ENCODE assay signal across 26 cellular contexts in genomic region chr20:41989935-41990635, GRCh38.
A peak's percentile ranks its signal among the peaks of the same experiment; 100 is the strongest.
DNase-seq lines count a peak whose midpoint lies in the region; ATAC-seq and TF ChIP-seq lines count a peak whose summit lies in the region.
"Had no signal": no experiment of that assay in that cellular context is flagged by ENCODE, and none has a peak within 500 bp of the region (broad histone marks: within the 10 kb centered on the region; RNA-seq: fewer than 3 reads in every experiment).

No MANE protein-coding gene starts in this region.

- no peak overlapping the region for H2BK5ac ChIP-seq in mesendoderm (ENCODE audit: low read length)

- no peaks in the 10 kb centered on the region for H3K79me2 ChIP-seq in mesendoderm (ENCODE audit: control insufficient read depth, insufficient read depth, low read length)

- no peak overlapping the region for H2AK5ac ChIP-seq in mesendoderm (ENCODE audit: low read length)

- H3K27me3 ChIP-seq in mesendoderm (ENCODE audit: insufficient read depth, low read length, poor library complexity): no peaks in the 10 kb centered on the region
- H3K27me3 ChIP-seq: colonic mucosa had no signal

- no peak overlapping the region for H3K27ac ChIP-seq in mesendoderm (ENCODE audit: low read depth, low read length)
- H3K27ac ChIP-seq: A549, colonic mucosa had no signal

- H3K18ac ChIP-seq in mesendoderm (ENCODE audit: low read length): no peak overlapping the region

- H2BK120ac ChIP-seq in mesendoderm (ENCODE audit: low read depth, low read length): no peak overlapping the region

- H3K27ac Mint-ChIP-seq in type B pancreatic cell: no peak overlapping the region
- H3K27ac Mint-ChIP-seq: activated naive CD4-positive, alpha-beta T cell treated with anti-CD3 and anti-CD28 coated beads for 36 hours; activated T-cell treated with anti-CD3 and anti-CD28 coated beads, Interleukin-2, amount 50 U/mL, for 72 hours; immature natural killer cell had no signal

- peak overlapping the region; percentile 14 for H3K4me3 Mint-ChIP-seq in type B pancreatic cell
- no peak overlapping the region for H3K4me3 Mint-ChIP-seq in activated T-cell treated with anti-CD3 and anti-CD28 coated beads, Interleukin-2, amount 50 U/mL, for 4 hours
- H3K4me3 Mint-ChIP-seq: activated naive CD4-positive, alpha-beta T cell treated with anti-CD3 and anti-CD28 coated beads for 36 hours; activated T-cell treated with anti-CD3 and anti-CD28 coated beads, Interleukin-2, amount 50 U/mL, for 72 hours; immature natural killer cell; naive B cell had no signal

- no peak overlapping the region for H4K5ac ChIP-seq in mesendoderm (ENCODE audit: low read length)

- no peaks in the 10 kb centered on the region for H3K36me3 Mint-ChIP-seq in type B pancreatic cell
- H3K36me3 Mint-ChIP-seq in activated T-cell treated with anti-CD3 and anti-CD28 coated beads, Interleukin-2, amount 50 U/mL, for 4 hours (ENCODE audit: insufficient read depth): no peaks in the 10 kb centered on the region
- H3K36me3 Mint-ChIP-seq: immature natural killer cell, naive B cell had no signal

- H3K9me3 Mint-ChIP-seq in type B pancreatic cell: no peaks in the 10 kb centered on the region
- peaks cover 2% of the 10 kb centered on the region for H3K9me3 Mint-ChIP-seq in activated T-cell treated with anti-CD3 and anti-CD28 coated beads, Interleukin-2, amount 50 U/mL, for 4 hours
- H3K9me3 Mint-ChIP-seq: activated naive CD4-positive, alpha-beta T cell treated with anti-CD3 and anti-CD28 coated beads for 36 hours; activated T-cell treated with anti-CD3 and anti-CD28 coated beads, Interleukin-2, amount 50 U/mL, for 72 hours; immature natural killer cell had no signal

- in situ Hi-C loops in astrocyte of the spinal cord (cut with HindIII; ENCODE audit: low sequenced_read_pairs): no loop called here

- ATAC-seq in left ventricle myocardium superior (peak; percentile 68), HG02642 (IDR thresholded peaks at IDR 0.05; ENCODE audit: poor library complexity, unreplicated experiment) (no peak)
- ATAC-seq in activated T-cell treated with anti-CD3 and anti-CD28 coated beads, Interleukin-2, amount 50 U/mL, for 4 hours: no peak
- ATAC-seq: A549; activated T-cell treated with anti-CD3 and anti-CD28 coated beads, Interleukin-2, amount 50 U/mL, for 72 hours; HepG2; left colon had no signal

- no peak overlapping the region for H3K4ac ChIP-seq in mesendoderm (ENCODE audit: low read depth, low read length)

- peaks cover 6% of the 10 kb centered on the region for H3K4me1 Mint-ChIP-seq in type B pancreatic cell (ENCODE audit: unreplicated experiment)
- no peaks in the 10 kb centered on the region for H3K4me1 Mint-ChIP-seq in activated T-cell treated with anti-CD3 and anti-CD28 coated beads, Interleukin-2, amount 50 U/mL, for 4 hours (ENCODE audit: low read depth)
- H3K4me1 Mint-ChIP-seq: immature natural killer cell, naive B cell had no signal

- TF ChIP-seq CTCF in astrocyte of the spinal cord (IDR thresholded peaks at IDR 0.05; ENCODE audit: low read depth, low read length) (no peak), type B pancreatic cell (conservative IDR thresholded peaks at IDR 0.05) (no peak)

- no peaks in the 10 kb centered on the region for H3K4me1 ChIP-seq in mesendoderm (ENCODE audit: control insufficient read depth, low read depth, low read length)
- H3K4me1 ChIP-seq: A549, colonic mucosa had no signal

- no peaks in the 10 kb centered on the region for H3K79me1 ChIP-seq in mesendoderm (ENCODE audit: low read length)

- H3K4me3 ChIP-seq in astrocyte of the spinal cord (ENCODE audit: low read depth, low read length): no peak overlapping the region
- H3K4me3 ChIP-seq in mesendoderm (ENCODE audit: low read length): no peak overlapping the region
- H3K4me3 ChIP-seq: A549, colonic mucosa had no signal

- no peak overlapping the region for H3K23ac ChIP-seq in mesendoderm (ENCODE audit: low read length)

- DNase-seq in left ventricle myocardium superior (no peak), cardiac septum (ENCODE audit: low spot score) (no peak), astrocyte of the spinal cord (ENCODE audit: low read depth, low spot score) (peak; percentile 17), left kidney (ENCODE audit: low read depth, low spot score) (peak; percentile 5), type B pancreatic cell (ENCODE audit: extremely low spot score, unreplicated experiment) (no peak), mesendoderm (no peak)
- no peak for DNase-seq in activated T-cell treated with anti-CD3 and anti-CD28 coated beads, Interleukin-2, amount 50 U/mL, for 4 hours
- DNase-seq: activated CD4-positive, alpha-beta T cell treated with anti-CD3 and anti-CD28 coated beads for 48 hours; activated naive CD4-positive, alpha-beta T cell treated with anti-CD3 and anti-CD28 coated beads for 36 hours; activated T-cell treated with anti-CD3 and anti-CD28 coated beads, Interleukin-2, amount 50 U/mL, for 72 hours; colonic mucosa; DMS53; hypothalamus; immature natural killer cell; Kasumi-1; left colon; MV-4-11; naive B cell; NCI-H1694; RPMI8226; small intestine; stimulated activated CD4-positive, alpha-beta T cell treated with anti-CD3 and anti-CD28 coated beads, Interleukin-2, amount 100 ng/mL, for 24 hours; T-helper 2 cell had no signal

- H3K56ac ChIP-seq in mesendoderm (ENCODE audit: low read length): no peak overlapping the region

- no peak overlapping the region for H4K8ac ChIP-seq in mesendoderm (ENCODE audit: low read depth, low read length)

- no peak overlapping the region for H3K9ac ChIP-seq in mesendoderm (ENCODE audit: low read length)

- no peaks in the 10 kb centered on the region for H3K36me3 ChIP-seq in mesendoderm (ENCODE audit: control insufficient read depth, insufficient read depth, low read length)
- H3K36me3 ChIP-seq: colonic mucosa had no signal

- peaks cover 20% of the 10 kb centered on the region for H3K27me3 Mint-ChIP-seq in type B pancreatic cell
- H3K27me3 Mint-ChIP-seq in activated T-cell treated with anti-CD3 and anti-CD28 coated beads, Interleukin-2, amount 50 U/mL, for 4 hours (ENCODE audit: low read depth): peaks cover 2% of the 10 kb centered on the region
- H3K27me3 Mint-ChIP-seq: naive B cell had no signal

- H3K4me2 ChIP-seq in mesendoderm (ENCODE audit: low read length): no peak overlapping the region
- H3K4me2 ChIP-seq: A549 had no signal

- intact Hi-C loops in left ventricle myocardium superior (cut with micrococcal nuclease) (no loop called here), cardiac septum (cut with DNase I) (no loop called here)

- WGBS in mesendoderm (ENCODE audit: extremely low coverage, insufficient coverage, low lambda C conversion rate): no CpG with 5 or more reads among the region's 10 CpGs

- no peak overlapping the region for H2BK15ac ChIP-seq in mesendoderm (replicated peaks; ENCODE audit: low read depth)

Comparison
In these comparisons a context has a peak if more than half of its experiments do, and no peak if none do; other contexts are left out.
1. DNase-seq: peak in astrocyte of the spinal cord (single experiment) and left kidney (single experiment); none in left ventricle myocardium superior (single experiment), cardiac septum (single experiment), type B pancreatic cell (single experiment), mesendoderm (single experiment) and activated T-cell treated with anti-CD3 and anti-CD28 coated beads, Interleukin-2, amount 50 U/mL, for 4 hours (single experiment).